In genomic region chr19:33418871-33419762, GRCh38 we compare ENCODE assay signal across 26 cellular contexts.
"Had no signal": no experiment of that assay in that cellular context is flagged by ENCODE, and none has a peak within 500 bp of the region (broad histone marks: within the 10 kb centered on the region; RNA-seq: fewer than 3 reads in every experiment).

No MANE protein-coding gene starts in this region.

- H3K27me3 ChIP-seq: hepatocyte, left lung, neural progenitor cell, ovary, stomach, testis, thyroid gland, transverse colon, upper lobe of left lung, vagina had no signal

- DNase-seq: islet precursor cell; kidney glomerular epithelial cell; left colon; lower lobe of right lung; mammary epithelial cell; mesenchymal stem cell; natural killer cell; ovary; stimulated activated CD4-positive, alpha-beta T cell treated with anti-CD3 and anti-CD28 coated beads, Interleukin-12 subunit alpha, Interleukin-12 subunit beta, amount 100 ng/mL, for 4 hours; stimulated activated CD4-positive, alpha-beta T cell treated with anti-CD3 and anti-CD28 coated beads, Interleukin-15, amount 100 ng/mL, for 24 hours; stimulated activated CD4-positive, alpha-beta T cell treated with anti-CD3 and anti-CD28 coated beads, Interleukin-2, amount 100 ng/mL, for 24 hours; stimulated activated CD4-positive, alpha-beta T cell treated with anti-CD3 and anti-CD28 coated beads, Interleukin-4, amount 100 ng/mL, for 1 hour; stimulated activated naive B cell treated with anti-CD40 and anti-IgM and Interleukin-4, amounts not matched to agents 10 μg/mL and 1 μg/mL and 100 μg/mL, for 72 hours; stimulated activated naive CD8-positive, alpha-beta T cell treated with anti-CD3 and anti-CD28 coated beads, Interleukin-15, Interleukin-2, amounts not matched to agents 100 U/mL and 50 U/mL, for 24 hours; stomach; testis; thyroid gland; transverse colon; upper lobe of left lung had no signal

- H3K36me3 ChIP-seq: left lung, lower lobe of right lung, neural progenitor cell, ovary, thyroid gland, transverse colon, upper lobe of left lung, vagina had no signal

- H3K9me3 ChIP-seq: left lung, lower lobe of right lung, ovary, stomach, testis, thyroid gland, transverse colon, upper lobe of left lung, vagina had no signal

- H3K27ac ChIP-seq: hepatocyte, left lung, lower lobe of right lung, neural progenitor cell, ovary, skin epidermis, stomach, testis, thyroid gland, transverse colon, upper lobe of left lung, vagina had no signal

- ATAC-seq: left colon; left lung; lower lobe of right lung; natural killer cell; right cardiac atrium; sciatic nerve; stimulated activated naive B cell treated with anti-CD40 and anti-IgM and Interleukin-4, amounts not matched to agents 10 μg/mL and 1 μg/mL and 100 μg/mL, for 72 hours; stimulated activated naive CD8-positive, alpha-beta T cell treated with anti-CD3 and anti-CD28 coated beads, Interleukin-15, Interleukin-2, amounts not matched to agents 100 U/mL and 50 U/mL, for 24 hours had no signal

- H2AFZ ChIP-seq: hepatocyte, neural progenitor cell had no signal

- H3K9ac ChIP-seq: neural progenitor cell had no signal

- H3K4me1 ChIP-seq: lower lobe of right lung, testis, thyroid gland had no signal

- H3K4me2 ChIP-seq: hepatocyte, neural progenitor cell had no signal

- H3K4me3 ChIP-seq: hepatocyte, left lung, lower lobe of right lung, neural progenitor cell, ovary, skin epidermis, stomach, testis, thyroid gland, transverse colon, upper lobe of left lung, vagina had no signal
